In the genomic region with DNA sequence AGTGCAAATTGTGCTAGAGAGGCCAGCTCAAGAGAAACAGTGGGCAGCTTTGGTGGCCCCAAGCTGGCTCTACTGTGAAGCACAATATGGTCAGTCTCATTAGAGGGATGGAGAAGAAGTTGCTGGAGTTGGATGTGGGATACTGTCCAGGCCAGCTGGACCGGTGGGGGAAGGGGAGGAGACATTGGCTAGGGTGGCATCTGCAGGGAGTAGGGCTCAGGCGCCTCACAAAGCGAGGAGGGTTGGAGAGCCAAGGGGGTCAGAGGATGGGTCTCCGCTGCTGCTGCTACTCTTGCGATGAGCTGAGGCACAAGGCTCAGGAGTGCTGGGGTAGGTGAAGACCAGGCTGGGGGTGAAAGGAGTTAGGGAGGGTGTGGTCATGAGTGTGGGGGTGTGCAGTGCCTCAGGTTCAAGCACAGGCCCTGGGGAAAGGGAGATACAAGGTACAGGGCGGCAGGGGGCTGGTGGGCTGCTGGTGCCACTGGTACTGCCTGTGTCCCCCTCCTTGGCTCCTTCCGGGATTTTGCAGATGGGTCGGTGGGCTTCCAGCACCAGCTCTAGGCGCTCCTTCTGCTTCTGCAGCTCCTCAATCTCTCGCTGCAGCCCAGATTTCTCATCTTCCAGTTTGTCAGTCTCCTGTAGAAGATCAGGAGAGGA, we compare ENCODE assay signal across 1 cellular context.
TF ChIP-seq lines count a peak whose summit lies in the region.

No MANE protein-coding gene starts in this region.

TF ChIP-seq in WTC11, 78 proteins besides CTCF, POLR2A, EP300 and RAD21 (continued from another document):
- TF ChIP-seq, protein P1, sequence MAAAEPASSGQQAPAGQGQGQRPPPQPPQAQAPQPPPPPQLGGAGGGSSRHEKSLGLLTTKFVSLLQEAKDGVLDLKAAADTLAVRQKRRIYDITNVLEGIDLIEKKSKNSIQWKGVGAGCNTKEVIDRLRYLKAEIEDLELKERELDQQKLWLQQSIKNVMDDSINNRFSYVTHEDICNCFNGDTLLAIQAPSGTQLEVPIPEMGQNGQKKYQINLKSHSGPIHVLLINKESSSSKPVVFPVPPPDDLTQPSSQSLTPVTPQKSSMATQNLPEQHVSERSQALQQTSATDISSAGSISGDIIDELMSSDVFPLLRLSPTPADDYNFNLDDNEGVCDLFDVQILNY (CRISPR knock-in tag; IDR thresholded peaks at IDR 0.05) = no peak
- TF ChIP-seq, protein P2, sequence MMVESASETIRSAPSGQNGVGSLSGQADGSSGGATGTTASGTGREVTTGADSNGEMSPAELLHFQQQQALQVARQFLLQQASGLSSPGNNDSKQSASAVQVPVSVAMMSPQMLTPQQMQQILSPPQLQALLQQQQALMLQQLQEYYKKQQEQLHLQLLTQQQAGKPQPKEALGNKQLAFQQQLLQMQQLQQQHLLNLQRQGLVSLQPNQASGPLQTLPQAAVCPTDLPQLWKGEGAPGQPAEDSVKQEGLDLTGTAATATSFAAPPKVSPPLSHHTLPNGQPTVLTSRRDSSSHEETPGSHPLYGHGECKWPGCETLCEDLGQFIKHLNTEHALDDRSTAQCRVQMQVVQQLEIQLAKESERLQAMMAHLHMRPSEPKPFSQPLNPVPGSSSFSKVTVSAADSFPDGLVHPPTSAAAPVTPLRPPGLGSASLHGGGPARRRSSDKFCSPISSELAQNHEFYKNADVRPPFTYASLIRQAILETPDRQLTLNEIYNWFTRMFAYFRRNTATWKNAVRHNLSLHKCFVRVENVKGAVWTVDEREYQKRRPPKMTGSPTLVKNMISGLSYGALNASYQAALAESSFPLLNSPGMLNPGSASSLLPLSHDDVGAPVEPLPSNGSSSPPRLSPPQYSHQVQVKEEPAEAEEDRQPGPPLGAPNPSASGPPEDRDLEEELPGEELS (CRISPR knock-in tag; IDR thresholded peaks at IDR 0.05) = no peak
- TF ChIP-seq, protein P3, sequence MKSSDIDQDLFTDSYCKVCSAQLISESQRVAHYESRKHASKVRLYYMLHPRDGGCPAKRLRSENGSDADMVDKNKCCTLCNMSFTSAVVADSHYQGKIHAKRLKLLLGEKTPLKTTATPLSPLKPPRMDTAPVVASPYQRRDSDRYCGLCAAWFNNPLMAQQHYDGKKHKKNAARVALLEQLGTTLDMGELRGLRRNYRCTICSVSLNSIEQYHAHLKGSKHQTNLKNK (CRISPR knock-in tag; IDR thresholded peaks at IDR 0.05) = no peak
